In the genomic region with DNA sequence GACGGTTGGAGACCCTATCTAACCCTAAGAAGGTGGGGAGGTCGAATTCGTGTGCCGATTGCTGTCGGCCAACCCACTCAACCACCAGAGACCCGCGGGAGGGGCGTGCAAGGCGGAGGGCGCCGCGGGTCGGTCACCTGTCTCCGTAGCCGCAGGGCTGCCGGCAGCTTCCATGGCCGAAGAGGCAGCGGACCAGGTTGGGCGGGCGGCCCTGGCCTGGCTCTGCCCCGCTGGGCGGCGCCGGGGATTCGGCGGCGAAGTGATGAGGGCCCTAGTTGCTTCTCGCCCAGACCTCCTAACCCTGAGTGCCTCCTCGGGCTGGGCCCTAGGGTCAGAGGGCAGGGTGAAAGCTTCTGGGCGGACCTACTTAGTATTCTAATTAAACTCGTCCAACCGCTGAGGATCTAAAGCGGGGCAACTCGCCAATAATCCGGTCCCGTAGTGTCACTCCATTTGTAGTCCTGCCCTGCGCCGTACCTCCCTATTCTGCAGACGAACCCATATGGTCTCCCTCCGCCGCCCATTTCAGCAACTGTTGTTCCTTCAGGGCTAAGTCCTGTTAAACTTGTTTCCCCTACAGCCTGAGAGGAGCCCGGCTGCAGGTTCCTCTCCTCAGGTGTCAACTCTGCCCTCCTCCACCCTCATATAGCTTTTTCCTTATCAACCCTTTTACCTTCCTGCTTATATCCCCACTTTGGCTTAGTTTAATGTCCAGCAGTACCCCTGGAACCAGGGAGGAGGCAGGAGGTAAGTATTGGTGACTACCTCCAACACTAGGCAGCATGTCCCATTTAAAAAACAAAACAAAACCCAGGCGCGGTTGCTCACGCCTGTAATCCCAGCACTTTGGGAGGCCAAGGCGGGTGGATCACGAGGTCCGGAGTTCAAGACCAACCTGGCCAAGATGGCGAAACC, we compare ENCODE assay signal across 1 cellular context.
TF ChIP-seq lines count a peak whose summit lies in the region.

Gene PYM1, minus strand, starts transcription at position 307 of the 915 bp plus-strand sequence. Its CDS starts 133 bp downstream, at position 174.

TF ChIP-seq in HCT116, 20 proteins besides CTCF, POLR2A, EP300 and RAD21 (continued from another document):
- TF ChIP-seq ZBTB33 (IDR thresholded peaks at IDR 0.05; ENCODE audit: extremely low read depth, insufficient replicate concordance, low read length): no peak
